Comparison of ENCODE assay signal across 10 cellular contexts in the genomic region with DNA sequence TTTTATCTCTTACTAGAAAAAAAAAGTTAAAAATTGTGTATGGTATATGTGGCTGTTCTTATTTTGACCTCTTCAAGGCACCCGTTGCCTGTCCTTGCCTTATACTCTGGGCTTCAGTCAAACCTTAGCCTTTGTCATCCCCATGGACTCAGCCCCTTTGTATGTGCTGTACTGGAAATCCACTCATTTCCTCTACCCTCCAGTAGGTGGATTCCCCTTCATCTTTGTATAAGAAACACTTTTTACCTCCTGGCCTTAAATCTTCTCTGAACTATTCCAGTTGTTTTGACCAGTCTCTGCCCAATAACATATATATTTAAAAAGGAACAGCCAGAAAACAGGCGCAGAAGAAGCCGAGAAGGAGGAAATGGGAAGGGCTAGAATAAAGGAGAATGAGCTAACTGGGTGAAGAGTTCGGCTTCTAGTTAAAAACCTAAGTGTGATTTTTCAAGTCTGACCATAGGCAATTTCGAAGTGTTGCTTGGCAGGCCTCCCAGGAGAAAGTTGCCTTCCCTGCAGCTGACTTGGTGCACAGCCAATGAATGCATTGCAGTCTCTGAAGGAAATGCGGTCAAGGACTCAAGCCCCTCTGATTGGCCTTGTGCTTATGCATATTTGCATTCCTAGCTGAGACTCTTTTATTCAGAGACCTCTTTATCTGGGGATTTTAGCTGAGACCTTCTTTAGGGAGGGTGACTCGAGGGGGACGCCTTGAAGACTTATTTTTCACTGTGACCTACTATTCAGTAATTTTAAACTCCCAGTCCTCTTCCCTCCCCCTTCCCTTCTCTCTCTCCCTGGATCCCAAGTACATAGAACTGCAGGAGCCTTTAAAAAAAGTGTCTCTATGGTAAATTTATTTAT.
DNase-seq lines count a peak whose midpoint lies in the region; ATAC-seq and TF ChIP-seq lines count a peak whose summit lies in the region.
"Had no signal": no experiment of that assay in that cellular context is flagged by ENCODE, and none has a peak within 500 bp of the region (broad histone marks: within the 10 kb centered on the region; RNA-seq: fewer than 3 reads in every experiment).

No MANE protein-coding gene starts in this region.

- TF ChIP-seq CTCF in endodermal cell (conservative IDR thresholded peaks at IDR 0.05) = peak; percentile 51

- DNase-seq in NCI-H82 (lab: John Stamatoyannopoulos, UW) (peak; percentile 1), NCI-H82 treated with DMSO at 0.1 percent for 48 hours (lab: John Stamatoyannopoulos, UW; ENCODE audit: unreplicated experiment) (no peak), endodermal cell (peak; percentile 44), midbrain (lab: John Stamatoyannopoulos, UW) (peak; percentile 12), aorta (peak in 1 of 2 donors; percentile 62), GM19240 (ENCODE audit: insufficient read length, low spot score) (no peak)
- DNase-seq: NCI-H345 had no signal

- H3K4me3 Mint-ChIP-seq in endodermal cell = no peak overlapping the region

- H3K36me3 ChIP-seq in endodermal cell (ENCODE audit: control insufficient read depth, insufficient read depth, low read length) = no peaks in the 10 kb centered on the region
- no peaks in the 10 kb centered on the region for H3K36me3 ChIP-seq in aorta (ENCODE audit: control insufficient read depth in 1 of 2, insufficient read depth in 2 of 2, low read length in 1 of 2)

- no peaks in the 10 kb centered on the region for H3K4me1 ChIP-seq in endodermal cell (ENCODE audit: control insufficient read depth, insufficient read depth, low read length)
- peaks cover 0 to 1% of the 10 kb centered on the region in 2 donors for H3K4me1 ChIP-seq in aorta (ENCODE audit: control insufficient read depth in 1 of 2, insufficient read depth in 2 of 2, low read length in 2 of 2)
- H3K4me1 ChIP-seq: A549 had no signal

- H3K27ac ChIP-seq in endodermal cell (ENCODE audit: low read depth, low read length) = no peak overlapping the region
- no peak overlapping the region for H3K27ac ChIP-seq in aorta (ENCODE audit: low read depth in 1 of 2, low read length in 2 of 2)
- H3K27ac ChIP-seq: A549 had no signal

- H3K9me3 ChIP-seq in endodermal cell (ENCODE audit: control insufficient read depth, low read length) (no peaks in the 10 kb centered on the region), aorta (ENCODE audit: control insufficient read depth, low read length) (no peaks in the 10 kb centered on the region)
- H3K9me3 ChIP-seq: A549 had no signal

- no peak overlapping the region for H3K9ac ChIP-seq in endodermal cell (ENCODE audit: extremely low read depth, low read length, poor library complexity, severe bottlenecking)

- no peaks in the 10 kb centered on the region for H3K36me3 Mint-ChIP-seq in endodermal cell (ENCODE audit: low read depth)

- no peaks in the 10 kb centered on the region for H3K9me3 Mint-ChIP-seq in endodermal cell

- ATAC-seq in aorta (ENCODE audit: low FRiP score) (peak; percentile 60), HG02763 (IDR thresholded peaks at IDR 0.05; ENCODE audit: unreplicated experiment) (no peak), GM21717 (IDR thresholded peaks at IDR 0.05; ENCODE audit: unreplicated experiment) (no peak)

- H3K27me3 ChIP-seq in endodermal cell (ENCODE audit: control insufficient read depth, insufficient read depth, low read length, poor library complexity, severe bottlenecking) (no peaks in the 10 kb centered on the region), aorta (ENCODE audit: control insufficient read depth in 1 of 2, insufficient read depth in 2 of 2, low read length in 1 of 2) (no peaks in the 10 kb centered on the region)

- WGBS in endodermal cell (ENCODE audit: insufficient coverage in 1 of 2, insufficient read length in 1 of 2), 2 experiments = 92 to 94% methylated on average over 5 to 8 of the region's 8 CpGs
- 9 to 13% methylated on average over 8 of the region's 8 CpGs for WGBS in aorta, 2 donors

- H3K4me1 Mint-ChIP-seq in endodermal cell = peaks cover 5% of the 10 kb centered on the region

- no peak overlapping the region for H3K4me3 ChIP-seq in endodermal cell (ENCODE audit: low read length)
- H3K4me3 ChIP-seq in aorta (ENCODE audit: low read length in 2 of 2) = no peak overlapping the region
- H3K4me3 ChIP-seq: A549 had no signal

- intact Hi-C loops in aorta (cut with DNase I) = no loop called here

- H3K27ac Mint-ChIP-seq in endodermal cell = no peak overlapping the region

- no peaks in the 10 kb centered on the region for H3K27me3 Mint-ChIP-seq in endodermal cell (ENCODE audit: insufficient read depth)

Comparison
In these comparisons a context has a peak if more than half of its experiments do, and no peak if none do; other contexts are left out.
1. DNase-seq: peak in NCI-H82 (single experiment), endodermal cell (single experiment) and midbrain (single experiment); none in NCI-H82 treated with DMSO at 0.1 percent for 48 hours (single experiment) and GM19240 (single experiment).